In the genomic region with DNA sequence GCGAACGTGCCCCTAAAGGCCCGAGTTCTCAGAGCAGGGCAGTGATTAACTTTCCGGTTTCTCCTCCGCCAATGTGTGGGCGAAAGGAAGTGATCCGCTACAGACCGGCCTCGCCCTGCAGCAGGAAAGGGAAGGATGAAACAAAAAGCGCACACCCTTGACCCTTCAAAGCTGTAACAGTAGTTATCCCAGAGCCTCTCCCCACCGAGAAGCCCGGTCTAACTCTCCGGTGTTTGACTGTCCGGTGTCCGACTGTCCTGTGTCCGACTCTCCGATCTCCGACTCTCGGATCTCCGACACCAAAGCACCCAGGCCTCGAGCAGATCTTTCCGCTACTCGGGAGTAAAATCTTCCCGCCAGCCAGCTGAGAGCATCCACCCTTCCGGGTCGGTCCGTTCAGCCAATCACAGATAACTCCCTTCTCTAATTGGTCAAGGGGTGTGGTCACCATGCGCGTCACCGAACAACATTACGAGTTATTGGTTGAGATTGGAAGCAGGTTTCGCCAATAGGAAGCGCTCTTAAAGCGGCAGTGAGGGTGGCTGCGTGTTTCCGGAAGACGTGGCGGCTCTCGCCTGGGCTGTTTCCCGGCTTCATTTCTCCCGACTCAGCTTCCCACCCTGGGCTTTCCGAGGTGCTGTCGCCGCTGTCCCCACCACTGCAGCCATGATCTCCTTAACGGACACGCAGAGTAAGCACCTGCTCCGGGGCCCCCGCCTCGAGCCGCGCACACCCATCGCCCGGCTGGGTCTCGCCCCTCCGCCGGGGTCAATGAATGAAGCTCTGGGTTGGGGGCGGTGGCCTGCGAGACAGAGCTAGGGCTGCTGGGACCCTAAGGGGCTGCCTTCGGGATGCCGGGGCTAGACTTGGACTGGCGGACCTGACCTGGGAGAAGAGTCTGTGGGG, we compare ENCODE assay signal across 8 cellular contexts. TPM values are rescaled to one million over a fixed set of nuclear protein-coding genes. Genes with fewer than 3 reads are reported as not detected.
A peak's percentile ranks its signal among the peaks of the same experiment; 100 is the strongest.
DNase-seq lines count a peak whose midpoint lies in the region; ATAC-seq and TF ChIP-seq lines count a peak whose summit lies in the region.

A gene with protein sequence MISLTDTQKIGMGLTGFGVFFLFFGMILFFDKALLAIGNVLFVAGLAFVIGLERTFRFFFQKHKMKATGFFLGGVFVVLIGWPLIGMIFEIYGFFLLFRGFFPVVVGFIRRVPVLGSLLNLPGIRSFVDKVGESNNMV (plus strand): TSS at position 532 of the 906 bp plus-strand sequence. CDS start 135 bp downstream, at position 667.
A gene with protein sequence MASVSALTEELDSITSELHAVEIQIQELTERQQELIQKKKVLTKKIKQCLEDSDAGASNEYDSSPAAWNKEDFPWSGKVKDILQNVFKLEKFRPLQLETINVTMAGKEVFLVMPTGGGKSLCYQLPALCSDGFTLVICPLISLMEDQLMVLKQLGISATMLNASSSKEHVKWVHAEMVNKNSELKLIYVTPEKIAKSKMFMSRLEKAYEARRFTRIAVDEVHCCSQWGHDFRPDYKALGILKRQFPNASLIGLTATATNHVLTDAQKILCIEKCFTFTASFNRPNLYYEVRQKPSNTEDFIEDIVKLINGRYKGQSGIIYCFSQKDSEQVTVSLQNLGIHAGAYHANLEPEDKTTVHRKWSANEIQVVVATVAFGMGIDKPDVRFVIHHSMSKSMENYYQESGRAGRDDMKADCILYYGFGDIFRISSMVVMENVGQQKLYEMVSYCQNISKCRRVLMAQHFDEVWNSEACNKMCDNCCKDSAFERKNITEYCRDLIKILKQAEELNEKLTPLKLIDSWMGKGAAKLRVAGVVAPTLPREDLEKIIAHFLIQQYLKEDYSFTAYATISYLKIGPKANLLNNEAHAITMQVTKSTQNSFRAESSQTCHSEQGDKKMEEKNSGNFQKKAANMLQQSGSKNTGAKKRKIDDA (minus strand): TSS at position 378 of the 906 bp plus-strand sequence. CDS start 2,065 bp downstream, outside the sequence.

- peak; percentile 98 for ATAC-seq in GM21723 (IDR thresholded peaks at IDR 0.05; ENCODE audit: unreplicated experiment)

- H3K79me2 ChIP-seq in PC-9 (ENCODE audit: low read depth) = peaks cover 63% of the 10 kb centered on the region

- H3K4me3 ChIP-seq in PC-9 = peak within 1 kb of the TSS; percentile 93
- peak within 1 kb of the TSS; percentile 93 to 96 for H3K4me3 ChIP-seq in esophagus (ENCODE audit: low read depth in 1 of 2, low read length in 2 of 2)
- peak within 1 kb of the TSS; percentile 92 to 95 for H3K4me3 ChIP-seq in mucosa of rectum (ENCODE audit: low read length in 2 of 2)

- CTCF ChIA-PET in PC-9 (lab: Charles Lee) = no interaction called here

- peaks cover 9% of the 10 kb centered on the region; the same call in 1 of the 2 replicates for H3F3A ChIP-seq in PC-9 (ENCODE audit: insufficient read depth, low read depth)

- no TSS peak for BruUV-seq in PC-9 (replicated peaks; lab: Mats Ljungman, UMichigan)

- H3K9me2 ChIP-seq in PC-9 (ENCODE audit: insufficient read depth) = no peaks in the 10 kb centered on the region

- H3K36me3 ChIP-seq in PC-9 (ENCODE audit: low read depth) = no peaks in the 10 kb centered on the region
- H3K36me3 ChIP-seq in esophagus (ENCODE audit: control insufficient read depth in 2 of 2, insufficient read depth in 2 of 2, low read length in 1 of 2) = peaks cover 2 to 6% of the 10 kb centered on the region in 2 donors
- H3K36me3 ChIP-seq in mucosa of rectum (ENCODE audit: control insufficient read depth in 2 of 2, insufficient read depth in 2 of 2, low read length in 2 of 2) = peaks cover 12 to 15% of the 10 kb centered on the region in 2 donors

- intact Hi-C loops in PC-9 (cut with micrococcal nuclease; ENCODE audit: unreplicated experiment) = loop anchor here (2.0 kb wide), 2 partner anchors 65 to 155 kb away; a partner anchor contains a TSS

- POLR2A ChIA-PET in PC-9 (lab: Charles Lee; ENCODE audit: unreplicated experiment) = interaction anchor here (0.6 to 0.7 kb wide), 2 partner anchors 126 to 277 kb away, joined by 3 to 4 read pairs; no protein-coding TSS in a partner anchor

- H3K4me1 ChIP-seq in PC-9 (replicated peaks; ENCODE audit: insufficient read depth) = peaks cover 28% of the 10 kb centered on the region
- peaks cover 0 to 6% of the 10 kb centered on the region in 2 donors for H3K4me1 ChIP-seq in esophagus (ENCODE audit: control insufficient read depth in 2 of 2, insufficient read depth in 2 of 2, low read length in 1 of 2)
- H3K4me1 ChIP-seq in mucosa of rectum (ENCODE audit: control insufficient read depth in 2 of 2, insufficient read depth in 2 of 2, low read length in 2 of 2) = peaks cover 18 to 21% of the 10 kb centered on the region in 2 donors

- TF ChIP-seq CTCF in PC-9 (conservative IDR thresholded peaks at IDR 0.05) = no peak

- peaks cover 3% of the 10 kb centered on the region; the same call in 1 of the 2 replicates for H4K20me1 ChIP-seq in PC-9 (ENCODE audit: insufficient read depth)

- H3K27ac ChIP-seq in PC-9 (peak within 1 kb of the TSS; percentile 62), esophagus (ENCODE audit: low read depth in 2 of 2, low read length in 1 of 2) (peak within 1 kb of the TSS; percentile 73 to 93), mucosa of rectum (ENCODE audit: low read depth in 2 of 2, low read length in 2 of 2) (peak within 1 kb of the TSS; percentile 74 to 75)

- 0% methylated on average over 61 of the region's 61 CpGs for WGBS in esophagus, 2 donors

- peak within 1 kb of the TSS; percentile 94 for H3K4me2 ChIP-seq in PC-9

- peak within 1 kb of the TSS; percentile 99 for H2AFZ ChIP-seq in PC-9

- peak within 1 kb of the TSS; percentile 83 to 92 for H3K9ac ChIP-seq in mucosa of rectum (ENCODE audit: low read depth in 1 of 2, low read length in 2 of 2)

- H3K9me3 ChIP-seq in PC-9 (ENCODE audit: insufficient read depth, low read depth) (no peaks in the 10 kb centered on the region), esophagus (ENCODE audit: control insufficient read depth in 2 of 2, insufficient read depth in 1 of 2, low read depth in 1 of 2, low read length in 1 of 2) (no peaks in the 10 kb centered on the region), mucosa of rectum (ENCODE audit: control insufficient read depth in 2 of 2, low read length in 2 of 2) (no peaks in the 10 kb centered on the region)

- H3K27me3 ChIP-seq in PC-9 (ENCODE audit: insufficient read depth, low read depth) = no peaks in the 10 kb centered on the region
- H3K27me3 ChIP-seq in esophagus (ENCODE audit: control insufficient read depth in 1 of 2, insufficient read depth in 2 of 2, low read length in 2 of 2) = no peaks in the 10 kb centered on the region
- no peaks in the 10 kb centered on the region for H3K27me3 ChIP-seq in mucosa of rectum (ENCODE audit: control insufficient read depth in 2 of 2, insufficient read depth in 2 of 2, low read length in 2 of 2)

- DNase-seq in DMS53 treated with DMSO at 0.1 percent for 48 hours (lab: John Stamatoyannopoulos, UW; ENCODE audit: unreplicated experiment) (peak; percentile 100), KBM-7 (peak; percentile 98), PC-9 (peak; percentile 93 to 95)
- DNase-seq in activated T-cell treated with anti-CD3 and anti-CD28 coated beads, Interleukin-2, amount 50 U/mL, for 1 hour = peak; percentile 79
- DNase-seq in stimulated activated CD8-positive, alpha-beta memory T cell treated with anti-CD3 and anti-CD28 coated beads, Interleukin-4, amount 100 ng/mL, for 48 hours = peak; percentile 89

- in situ Hi-C loops in KBM-7 (cut with MboI; ENCODE audit: low pct_unique_long_range_greater_than_20kb, low sequenced_read_pairs) = no loop called here

RNA-seq across cellular contexts. Expression of the first gene that starts in this region (rescaled TPM):
- 38.0 and 39.0 TPM in 2 replicates for total RNA-seq in PC-9 (2021)
- 10 to 100 TPM; 11.3 to 12.1 TPM for polyA plus RNA-seq in esophagus

RNA-seq across cellular contexts. Expression of the second gene that starts in this region (rescaled TPM):
- total RNA-seq in PC-9 (2021) = 33.1 and 34.5 TPM in 2 replicates
- polyA plus RNA-seq in esophagus = 1 to 10 TPM; 7.0 to 9.7 TPM

Comparison
In these comparisons a context has a peak if more than half of its experiments do, and no peak if none do; other contexts are left out.
1. Peak in every context shown above with its lines: DNase-seq, ATAC-seq, H3K4me3 ChIP-seq and H3K27ac ChIP-seq.